Comparison of ENCODE assay signal across 10 cellular contexts in genomic region chr9:26954050-26954508, GRCh38. TPM values are rescaled to one million over a fixed set of nuclear protein-coding genes. Genes with fewer than 3 reads are reported as not detected.
DNase-seq lines count a peak whose midpoint lies in the region; ATAC-seq and TF ChIP-seq lines count a peak whose summit lies in the region.
"Had no signal": no experiment of that assay in that cellular context is flagged by ENCODE, and none has a peak within 500 bp of the region (broad histone marks: within the 10 kb centered on the region; RNA-seq: fewer than 3 reads in every experiment).

No MANE protein-coding gene starts in this region.

- CTCF ChIA-PET in activated CD8-positive, alpha-beta T cell treated with anti-CD3 and anti-CD28 coated beads, Interleukin-2, amount 10 ng/mL, durations not matched to agents 7 days and 5 days (lab: Charles Lee), result interaction anchor here (1.0 to 3.1 kb wide), 4 partner anchors 10 to 78 kb away, joined by 3 to 21 read pairs (median 4); partner anchors contain the start of gene CAAP1

- ATAC-seq in HG03457 (IDR thresholded peaks at IDR 0.05; ENCODE audit: unreplicated experiment) (peak; percentile 45), GM19324 (IDR thresholded peaks at IDR 0.05; ENCODE audit: low FRiP score, unreplicated experiment) (no peak), foreskin keratinocyte (no peak)
- ATAC-seq in activated CD8-positive, alpha-beta T cell treated with anti-CD3 and anti-CD28 coated beads, Interleukin-2, amount 10 ng/mL, durations not matched to agents 7 days and 5 days, result no peak

- DNase-seq in GF-D8 (lab: John Stamatoyannopoulos, UW) (peak; percentile 19), esophagus muscularis mucosa (ENCODE audit: extremely low spot score) (no peak), middle frontal gyrus (ENCODE audit: extremely low spot score, low spot score) (no peak), foreskin keratinocyte (no peak)
- DNase-seq in activated CD8-positive, alpha-beta T cell treated with anti-CD3 and anti-CD28 coated beads, Interleukin-2, amount 10 ng/mL, durations not matched to agents 7 days and 5 days, result no peak
- DNase-seq: H9, trophoblast cell had no signal

- no peaks in the 10 kb centered on the region for H3K9me3 ChIP-seq in esophagus muscularis mucosa

- H3K36me3 Mint-ChIP-seq in activated CD8-positive, alpha-beta T cell treated with anti-CD3 and anti-CD28 coated beads, Interleukin-2, amount 10 ng/mL, durations not matched to agents 7 days and 5 days (ENCODE audit: low read depth), result no peaks in the 10 kb centered on the region
- peaks cover 7% of the 10 kb centered on the region for H3K36me3 Mint-ChIP-seq in nephron (ENCODE audit: low read depth)

- no peaks in the 10 kb centered on the region for H3K36me3 ChIP-seq in esophagus muscularis mucosa

- intact Hi-C loops in esophagus muscularis mucosa (cut with DNase I), result no loop called here

- no peaks in the 10 kb centered on the region for H3K27me3 Mint-ChIP-seq in activated CD8-positive, alpha-beta T cell treated with anti-CD3 and anti-CD28 coated beads, Interleukin-2, amount 10 ng/mL, durations not matched to agents 7 days and 5 days (ENCODE audit: low read depth)
- no peaks in the 10 kb centered on the region for H3K27me3 Mint-ChIP-seq in nephron (ENCODE audit: low read depth)

- POLR2A ChIA-PET in activated CD8-positive, alpha-beta T cell treated with anti-CD3 and anti-CD28 coated beads, Interleukin-2, amount 10 ng/mL, durations not matched to agents 7 days and 5 days (lab: Charles Lee), result interaction anchor here (0.8 to 1.3 kb wide), 2 partner anchors 9 to 12 kb away, joined by 4 read pairs; no protein-coding TSS in a partner anchor

- H3K27ac ChIP-seq in esophagus muscularis mucosa (replicated peaks in 1 of 4) (no peak overlapping the region), foreskin keratinocyte (no peak overlapping the region)

- TF ChIP-seq CTCF in nephron (IDR thresholded peaks at IDR 0.05; ENCODE audit: unreplicated experiment in 3 of 3) (no peak), esophagus muscularis mucosa (IDR thresholded peaks at IDR 0.05) (no peak), foreskin keratinocyte (conservative IDR thresholded peaks at IDR 0.05) (no peak)

- 52% methylated on average over 3 of the region's 3 CpGs for WGBS in esophagus muscularis mucosa

- no peak for TF ChIP-seq POLR2A in esophagus muscularis mucosa (IDR thresholded peaks at IDR 0.05; ENCODE audit: low read depth)

- no peak overlapping the region for H3K4me3 ChIP-seq in esophagus muscularis mucosa

- H3K27me3 ChIP-seq in esophagus muscularis mucosa, result no peaks in the 10 kb centered on the region
- H3K27me3 ChIP-seq in foreskin keratinocyte, result no peaks in the 10 kb centered on the region

- no peaks in the 10 kb centered on the region for H3K9me3 Mint-ChIP-seq in activated CD8-positive, alpha-beta T cell treated with anti-CD3 and anti-CD28 coated beads, Interleukin-2, amount 10 ng/mL, durations not matched to agents 7 days and 5 days (ENCODE audit: insufficient read depth)
- no peaks in the 10 kb centered on the region for H3K9me3 Mint-ChIP-seq in nephron
- H3K9me3 Mint-ChIP-seq: H9 had no signal

- H3K4me1 ChIP-seq in esophagus muscularis mucosa (peaks cover 8 to 19% (median 18%) of the 10 kb centered on the region in 4 donors), foreskin keratinocyte (no peaks in the 10 kb centered on the region)

- no peak for TF ChIP-seq EP300 in esophagus muscularis mucosa (IDR thresholded peaks at IDR 0.05)

- H3K4me3 Mint-ChIP-seq in activated CD8-positive, alpha-beta T cell treated with anti-CD3 and anti-CD28 coated beads, Interleukin-2, amount 10 ng/mL, durations not matched to agents 7 days and 5 days, result no peak overlapping the region
- peak overlapping the region; percentile 45 to 73 (median 71) for H3K4me3 Mint-ChIP-seq in nephron
- H3K4me3 Mint-ChIP-seq: H9 had no signal

- peak overlapping the region; percentile 35 for H3K27ac Mint-ChIP-seq in activated CD8-positive, alpha-beta T cell treated with anti-CD3 and anti-CD28 coated beads, Interleukin-2, amount 10 ng/mL, durations not matched to agents 7 days and 5 days
- H3K27ac Mint-ChIP-seq in nephron, result peak overlapping the region in 2 of 3 experiments; percentile 78 to 100
- H3K27ac Mint-ChIP-seq: H9 had no signal

- peaks cover 39% of the 10 kb centered on the region for H3K4me1 Mint-ChIP-seq in activated CD8-positive, alpha-beta T cell treated with anti-CD3 and anti-CD28 coated beads, Interleukin-2, amount 10 ng/mL, durations not matched to agents 7 days and 5 days (ENCODE audit: low read depth)
- H3K4me1 Mint-ChIP-seq in nephron, result peaks cover 10% of the 10 kb centered on the region

RNA-seq across cellular contexts. Expression of gene IFT74, which starts 2.1 kb away (rescaled TPM):
- 1 to 10 TPM; 5.7 to 6.5 TPM for total RNA-seq in activated CD8-positive, alpha-beta T cell treated with anti-CD3 and anti-CD28 coated beads, Interleukin-2, amount 10 ng/mL, durations not matched to agents 7 days and 5 days
- total RNA-seq in esophagus muscularis mucosa (10 to 100 TPM; 12.3 to 16.6 (median 14.2) TPM), foreskin keratinocyte (14.7 and 15.5 TPM in 2 replicates)
- 6.8 and 7.6 TPM in 2 replicates for polyA plus RNA-seq in foreskin keratinocyte

RNA-seq across cellular contexts. Expression of gene PLAA, which starts 7.0 kb away (rescaled TPM):
- 10 to 100 TPM; 30.5 to 35.2 TPM for total RNA-seq in activated CD8-positive, alpha-beta T cell treated with anti-CD3 and anti-CD28 coated beads, Interleukin-2, amount 10 ng/mL, durations not matched to agents 7 days and 5 days
- total RNA-seq in esophagus muscularis mucosa, result 10 to 100 TPM; 22.4 to 32.3 (median 28.0) TPM
- 31.2 and 32.7 TPM in 2 replicates for total RNA-seq in foreskin keratinocyte
- 11.8 and 14.4 TPM in 2 replicates for polyA plus RNA-seq in foreskin keratinocyte

RNA-seq across cellular contexts. Expression of gene LRRC19, which starts 51.4 kb away (rescaled TPM):
- total RNA-seq in activated CD8-positive, alpha-beta T cell treated with anti-CD3 and anti-CD28 coated beads, Interleukin-2, amount 10 ng/mL, durations not matched to agents 7 days and 5 days, result not detected
- total RNA-seq in esophagus muscularis mucosa, result not detected
- not detected in 2 replicates for total RNA-seq in foreskin keratinocyte
- polyA plus RNA-seq in foreskin keratinocyte, result not detected in 2 replicates
- total RNA-seq: H9 had no signal
